1 cellular context compared by ENCODE assay signal in genomic region chr1:27321813-27322568, GRCh38.
TF ChIP-seq lines count a peak whose summit lies in the region.

TSS of gene TMEM222 (plus strand) at chr1:27322163. CDS start at chr1:27322198, 35 bp downstream.

TF ChIP-seq in HepG2, 621 proteins besides CTCF, POLR2A, EP300 and RAD21 (continued from another document and continues in another):
- TF ChIP-seq ZNF597 (CRISPR knock-in tag; IDR thresholded peaks at IDR 0.05) (no peak), KLF11 (CRISPR knock-in tag; IDR thresholded peaks at IDR 0.05) (peak; percentile 78), ZBTB44 (CRISPR knock-in tag; IDR thresholded peaks at IDR 0.05) (no peak), ZNF761 (CRISPR knock-in tag; conservative IDR thresholded peaks at IDR 0.05) (no peak; the same call in 1 of the 2 replicates), ZUFSP (CRISPR knock-in tag; IDR thresholded peaks at IDR 0.05; ENCODE audit: borderline replicate concordance) (no peak), ZNF749 (CRISPR knock-in tag; IDR thresholded peaks at IDR 0.05; ENCODE audit: borderline replicate concordance) (no peak), AHR (CRISPR knock-in tag; IDR thresholded peaks at IDR 0.05) (peak; percentile 67; the same call in 1 of the 2 replicates), ZMYM3 (CRISPR knock-in tag; IDR thresholded peaks at IDR 0.05) (peak; percentile 54; the same call in 1 of the 2 replicates), ZNF253 (CRISPR knock-in tag; IDR thresholded peaks at IDR 0.05; ENCODE audit: borderline replicate concordance) (no peak), ZNF563 (CRISPR knock-in tag; IDR thresholded peaks at IDR 0.05) (peak; percentile 91), RNF219 (CRISPR knock-in tag; IDR thresholded peaks at IDR 0.05) (no peak), HNF1B (CRISPR knock-in tag; IDR thresholded peaks at IDR 0.05) (peak; percentile 93), HBP1 (CRISPR knock-in tag; IDR thresholded peaks at IDR 0.05; ENCODE audit: low read depth) (peak; percentile 43; the same call in 1 of the 2 replicates), TGIF2 (CRISPR knock-in tag; IDR thresholded peaks at IDR 0.05) (peak; percentile 80), MLX (CRISPR knock-in tag; IDR thresholded peaks at IDR 0.05) (peak; percentile 57; the same call in 1 of the 2 replicates), ZNF260 (CRISPR knock-in tag; IDR thresholded peaks at IDR 0.05; ENCODE audit: borderline replicate concordance, low read depth) (no peak; the same call in 1 of the 2 replicates), RFXAP (CRISPR knock-in tag; IDR thresholded peaks at IDR 0.05; ENCODE audit: borderline replicate concordance) (peak; percentile 94), ZXDC (CRISPR knock-in tag; IDR thresholded peaks at IDR 0.05) (no peak; the same call in 1 of the 2 replicates), SKI (IDR thresholded peaks at IDR 0.05; ENCODE audit: partially characterized antibody) (peak; percentile 97), STAT5B (CRISPR knock-in tag; IDR thresholded peaks at IDR 0.05) (peak; percentile 81; the same call in 1 of the 2 replicates), CEBPG (CRISPR knock-in tag; IDR thresholded peaks at IDR 0.05) (peak; percentile 93), KAT2B (IDR thresholded peaks at IDR 0.05; ENCODE audit: borderline replicate concordance, low read depth, low read length) (no peak), SMC3 (IDR thresholded peaks at IDR 0.05; ENCODE audit: low read length) (no peak; the same call in 1 of the 2 replicates), NR3C1 (CRISPR knock-in tag; IDR thresholded peaks at IDR 0.05) (no peak), MATR3 (CRISPR knock-in tag; IDR thresholded peaks at IDR 0.05) (no peak), SETDB1 (CRISPR knock-in tag; IDR thresholded peaks at IDR 0.05; ENCODE audit: borderline replicate concordance) (no peak), HMGXB3 (CRISPR knock-in tag; IDR thresholded peaks at IDR 0.05; ENCODE audit: borderline replicate concordance) (peak; percentile 88), NFYC (CRISPR knock-in tag; IDR thresholded peaks at IDR 0.05) (peak; percentile 82)
